ENCODE assay signal across 33 cellular contexts in the genomic region with DNA sequence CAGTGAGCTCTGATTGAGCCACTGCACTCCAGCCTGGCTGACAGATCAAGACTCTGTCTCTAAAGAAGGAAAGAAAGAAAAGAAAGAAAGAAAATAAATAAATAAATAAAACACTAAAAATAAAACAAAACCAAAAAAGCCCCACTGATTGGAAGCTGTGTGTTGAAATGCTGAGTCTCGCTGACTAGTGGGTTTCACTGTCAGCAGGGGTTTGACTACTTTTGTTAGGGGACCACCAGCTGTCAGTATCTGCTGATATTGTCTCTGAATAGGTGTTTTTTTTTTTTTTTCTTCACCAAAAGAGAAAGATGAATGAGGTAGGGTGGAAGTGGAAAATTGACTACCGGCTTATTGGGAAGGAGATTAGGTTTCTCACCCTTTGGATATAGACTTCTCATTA.
"Had no signal": no experiment of that assay in that cellular context is flagged by ENCODE, and none has a peak within 500 bp of the region (broad histone marks: within the 10 kb centered on the region; RNA-seq: fewer than 3 reads in every experiment).

No MANE protein-coding gene starts in this region.

- H3K27me3 ChIP-seq: adrenal gland, body of pancreas, brain microvascular endothelial cell, breast epithelium had no signal

- H3K27ac ChIP-seq: adrenal gland, body of pancreas, brain microvascular endothelial cell, breast epithelium, WERI-Rb-1 had no signal

- H3K9me3 ChIP-seq: adrenal gland, body of pancreas, breast epithelium had no signal

- ATAC-seq: activated CD4-positive, alpha-beta T cell treated with anti-CD3 and anti-CD28 coated beads for 36 hours; activated CD4-positive, CD25-positive, alpha-beta regulatory T cell treated with anti-CD3 and anti-CD28 coated beads, Interleukin-2, amount 50 U/mL, for 24 hours; activated CD8-positive, alpha-beta memory T cell treated with anti-CD3 and anti-CD28 coated beads, Interleukin-2, amount 10 ng/mL, durations not matched to agents 7 days and 5 days; activated CD8-positive, alpha-beta T cell treated with anti-CD3 and anti-CD28 coated beads, Interleukin-2, amount 10 ng/mL, durations not matched to agents 7 days and 5 days; activated naive CD4-positive, alpha-beta T cell treated with anti-CD3 and anti-CD28 coated beads, Interleukin-2, amount 50 U/mL, for 72 hours; body of pancreas; WTC11 had no signal

- H3K4me1 ChIP-seq: adrenal gland, body of pancreas, breast epithelium had no signal

- DNase-seq: activated CD4-positive, alpha-beta memory T cell treated with anti-CD3 and anti-CD28 coated beads, Interleukin-2, amount 10 ng/mL, durations not matched to agents 7 days and 5 days; activated CD4-positive, alpha-beta T cell treated with anti-CD3 and anti-CD28 coated beads for 1 hour; activated CD4-positive, alpha-beta T cell treated with anti-CD3 and anti-CD28 coated beads for 36 hours; activated CD4-positive, alpha-beta T cell treated with anti-CD3 and anti-CD28 coated beads for 48 hours; activated CD4-positive, alpha-beta T cell treated with anti-CD3 and anti-CD28 coated beads, Interleukin-2, amount 10 ng/mL, durations not matched to agents 7 days and 5 days; activated CD4-positive, alpha-beta T cell treated with anti-CD3 and anti-CD28 coated beads, Interleukin-2, amount 50 U/mL, for 48 hours; activated CD4-positive, CD25-positive, alpha-beta regulatory T cell; activated CD8-positive, alpha-beta memory T cell treated with anti-CD3 and anti-CD28 coated beads for 24 hours; activated CD8-positive, alpha-beta memory T cell treated with anti-CD3 and anti-CD28 coated beads, Interleukin-2, amount 10 ng/mL, durations not matched to agents 7 days and 5 days; activated CD8-positive, alpha-beta memory T cell treated with anti-CD3 and anti-CD28 coated beads, Interleukin-2, amount 50 U/mL, for 48 hours; activated CD8-positive, alpha-beta T cell treated with anti-CD3 and anti-CD28 coated beads, Interleukin-2, amount 10 ng/mL, durations not matched to agents 7 days and 5 days; activated effector memory CD4-positive, alpha-beta T cell treated with anti-CD3 and anti-CD28 coated beads, Interleukin-2, amount 50 U/mL, for 16 hours; activated gamma-delta T cell treated with Interleukin-2 at 50 U/mL for 16 hours; activated naive CD4-positive, alpha-beta T cell; activated naive CD4-positive, alpha-beta T cell treated with anti-CD3 and anti-CD28 coated beads for 36 hours; activated naive CD4-positive, alpha-beta T cell treated with anti-CD3 and anti-CD28 coated beads, Interleukin-2, amount 50 U/mL, for 16 hours; activated naive CD8-positive, alpha-beta T cell treated with anti-CD3 and anti-CD28 coated beads for 36 hours; activated T-cell treated with anti-CD3 and anti-CD28 coated beads, Interleukin-2, amount 50 U/mL, for 24 hours; activated T-cell treated with anti-CD3 and anti-CD28 coated beads, Interleukin-2, amount 50 U/mL, for 48 hours; adrenal gland; amniotic stem cell; aorta; body of pancreas; brain microvascular endothelial cell; central memory CD4-positive, alpha-beta T cell; cerebellar nuclear complex; T-helper 2 cell; T-helper 9 cell; WERI-Rb-1 had no signal

- H3K4me3 ChIP-seq: adrenal gland, body of pancreas, breast epithelium had no signal

- H3K36me3 ChIP-seq: adrenal gland, brain microvascular endothelial cell, breast epithelium, WERI-Rb-1 had no signal
